In the genomic region with DNA sequence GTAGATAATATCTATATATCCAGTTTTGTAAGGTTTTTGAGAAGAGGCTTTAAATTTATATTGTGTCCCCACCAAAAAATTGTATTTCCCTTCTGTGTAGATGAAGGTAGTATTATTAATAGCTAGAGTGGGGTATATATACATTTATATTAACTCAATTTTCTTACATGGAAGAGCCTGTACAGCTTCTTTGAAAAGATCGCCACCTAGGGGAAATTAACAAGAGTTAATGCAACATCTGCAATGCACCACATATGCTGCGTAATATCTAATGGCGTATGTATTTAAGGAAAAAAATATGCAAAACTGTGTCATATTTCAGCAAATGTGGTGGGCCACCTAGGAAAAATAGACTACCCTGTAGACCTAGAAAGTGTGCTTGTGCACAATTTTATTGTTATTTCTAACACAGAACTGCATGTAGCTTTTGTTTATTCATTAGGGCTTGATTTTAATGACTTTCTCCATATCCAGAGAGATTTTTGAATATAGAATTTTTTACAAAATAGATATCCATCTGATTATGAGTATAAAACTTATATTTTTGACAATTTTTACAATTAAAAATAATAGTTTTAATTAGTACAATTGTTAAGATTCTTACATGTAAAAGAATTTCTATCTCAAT, we compare ENCODE assay signal across 8 cellular contexts. TPM values are rescaled to one million over a fixed set of nuclear protein-coding genes. Genes with fewer than 3 reads are reported as not detected.
A peak's percentile ranks its signal among the peaks of the same experiment; 100 is the strongest.
DNase-seq lines count a peak whose midpoint lies in the region; ATAC-seq, FAIRE-seq and TF ChIP-seq lines count a peak whose summit lies in the region.

No MANE protein-coding gene starts in this region.

- no peak overlapping the region for H3K4me2 ChIP-seq in HepG2 (ENCODE audit: low read depth, low read length)

- POLR2A ChIA-PET in HepG2 (lab: Yijun Ruan, JAX): no interaction called here

- intact Hi-C loops in natural killer cell (cut with micrococcal nuclease): no loop called here
- intact Hi-C loops in ascending aorta (cut with DNase I): no loop called here
- intact Hi-C loops in HepG2 (cut with micrococcal nuclease; ENCODE audit: unreplicated experiment): loop anchor here (5.0 kb wide), 1 partner anchor 1399 kb away; no protein-coding TSS in a partner anchor

- no peak overlapping the region for H3K4me3 ChIP-seq in ascending aorta
- no peak overlapping the region for H3K4me3 ChIP-seq in HepG2 (replicated peaks in 1 of 3; ENCODE audit: insufficient read depth in 1 of 3, low read depth in 2 of 3, low read length in 3 of 3)

- in situ Hi-C loops in HepG2 (cut with HindIII; ENCODE audit: extremely low pct_ligation_motif_present, low pct_unique_long_range_greater_than_20kb): no loop called here

- TF ChIP-seq CTCF in natural killer cell (IDR thresholded peaks at IDR 0.05): peak; percentile 16
- peak in 2 of 3 experiments; percentile 46 to 48 for TF ChIP-seq CTCF in ascending aorta (IDR thresholded peaks at IDR 0.05)
- peak; percentile 68 for TF ChIP-seq CTCF in HepG2 (CRISPR knock-in tag; IDR thresholded peaks at IDR 0.05)

- no peak overlapping the region for H3K27ac ChIP-seq in ascending aorta
- H3K27ac ChIP-seq in HepG2 (ENCODE audit: extremely low read length, insufficient read depth, low read length): no peak overlapping the region

- H3K36me3 Mint-ChIP-seq in natural killer cell: no peaks in the 10 kb centered on the region
- H3K36me3 Mint-ChIP-seq in natural killer cell treated with Interleukin-12 subunit alpha and Interleukin-12 subunit beta and Interleukin-15 and Interleukin-18, amount 100 ng/mL, for 72 hours: no peaks in the 10 kb centered on the region

- H3K27ac Mint-ChIP-seq in natural killer cell: no peak overlapping the region
- no peak overlapping the region for H3K27ac Mint-ChIP-seq in natural killer cell treated with Interleukin-12 subunit alpha and Interleukin-12 subunit beta and Interleukin-15 and Interleukin-18, amount 100 ng/mL, for 72 hours

- H3K4me1 ChIP-seq in ascending aorta (no peaks in the 10 kb centered on the region), HepG2 (ENCODE audit: insufficient read depth, low read length) (no peaks in the 10 kb centered on the region)

- H2AFZ ChIP-seq in HepG2 (ENCODE audit: low read length): no peak overlapping the region

- peak in 1 of 3 donors; percentile 44 for ATAC-seq in natural killer cell
- no peak for ATAC-seq in natural killer cell treated with Interleukin-12 subunit alpha and Interleukin-12 subunit beta and Interleukin-15 and Interleukin-18, amount 100 ng/mL, for 72 hours
- peak; percentile 84 for ATAC-seq in HG02852 (IDR thresholded peaks at IDR 0.05; ENCODE audit: unreplicated experiment)
- ATAC-seq in HepG2: peak; percentile 79
- no peak for ATAC-seq in HG02763 (IDR thresholded peaks at IDR 0.05; ENCODE audit: unreplicated experiment)

- H3K9ac ChIP-seq in HepG2 (ENCODE audit: insufficient read depth, low read depth, low read length): no peak overlapping the region

- H3K79me2 ChIP-seq in HepG2 (ENCODE audit: insufficient read depth, low read length): no peaks in the 10 kb centered on the region

- 13% methylated on average over 3 of the region's 3 CpGs for WGBS in HepG2 (ENCODE audit: low lambda C conversion rate)

- DNase-seq in natural killer cell: no peak
- DNase-seq in natural killer cell treated with Interleukin-12 subunit alpha and Interleukin-12 subunit beta and Interleukin-15 and Interleukin-18, amount 100 ng/mL, for 72 hours (ENCODE audit: low spot score): no peak
- DNase-seq in NCI-H2171 (lab: John Stamatoyannopoulos, UW): peak; percentile 49
- no peak for DNase-seq in ascending aorta (ENCODE audit: low spot score in 2 of 2)
- peak; percentile 28 for DNase-seq in HepG2 (ENCODE audit: low spot score)
- DNase-seq in activated CD4-positive, alpha-beta T cell treated with anti-CD3 and anti-CD28 coated beads, Interleukin-2, amount 50 U/mL, for 1 hour: no peak

- no peaks in the 10 kb centered on the region for H4K20me1 ChIP-seq in HepG2 (ENCODE audit: insufficient read depth, low read length)

- FAIRE-seq in HepG2 (lab: Jason Lieb, UNC): peak; percentile 39

- CTCF ChIA-PET in HepG2 (lab: Yijun Ruan, JAX; ENCODE audit: low intra/inter-chr PET ratio, low total read pairs): no interaction called here

- TF ChIP-seq EP300 in HepG2 (IDR thresholded peaks at IDR 0.05; ENCODE audit: low read depth in 2 of 2, low read length in 2 of 2) (no peak), HepG2 (CRISPR knock-in tag; IDR thresholded peaks at IDR 0.05; ENCODE audit: borderline replicate concordance) (no peak)

- H3K4me3 Mint-ChIP-seq in natural killer cell: no peak overlapping the region
- no peak overlapping the region for H3K4me3 Mint-ChIP-seq in natural killer cell treated with Interleukin-12 subunit alpha and Interleukin-12 subunit beta and Interleukin-15 and Interleukin-18, amount 100 ng/mL, for 72 hours

- no peak for TF ChIP-seq RAD21 in HepG2 (CRISPR knock-in tag; IDR thresholded peaks at IDR 0.05)

- H3K9me3 ChIP-seq in ascending aorta: no peaks in the 10 kb centered on the region
- no peaks in the 10 kb centered on the region for H3K9me3 ChIP-seq in HepG2 (ENCODE audit: low read length)

- H3K27me3 ChIP-seq in ascending aorta (no peaks in the 10 kb centered on the region), HepG2 (ENCODE audit: control insufficient read depth in 1 of 2, insufficient read depth in 2 of 2, low read length in 2 of 2) (no peaks in the 10 kb centered on the region)

- no peaks in the 10 kb centered on the region for H3K9me3 Mint-ChIP-seq in natural killer cell
- no peaks in the 10 kb centered on the region for H3K9me3 Mint-ChIP-seq in natural killer cell treated with Interleukin-12 subunit alpha and Interleukin-12 subunit beta and Interleukin-15 and Interleukin-18, amount 100 ng/mL, for 72 hours

- no peaks in the 10 kb centered on the region for H3K4me1 Mint-ChIP-seq in natural killer cell
- H3K4me1 Mint-ChIP-seq in natural killer cell treated with Interleukin-12 subunit alpha and Interleukin-12 subunit beta and Interleukin-15 and Interleukin-18, amount 100 ng/mL, for 72 hours (ENCODE audit: low read depth in 2 of 2): no peaks in the 10 kb centered on the region

- no peaks in the 10 kb centered on the region for H3K27me3 Mint-ChIP-seq in natural killer cell (ENCODE audit: low read depth in 2 of 2)
- H3K27me3 Mint-ChIP-seq in natural killer cell treated with Interleukin-12 subunit alpha and Interleukin-12 subunit beta and Interleukin-15 and Interleukin-18, amount 100 ng/mL, for 72 hours: peaks cover 0 to 6% of the 10 kb centered on the region in 2 donors

- no TSS peak for BruUV-seq in HepG2 (replicated peaks; lab: Mats Ljungman, UMichigan)

- H3K36me3 ChIP-seq in ascending aorta (no peaks in the 10 kb centered on the region), HepG2 (replicated peaks in 1 of 2; ENCODE audit: control insufficient read depth in 1 of 2, insufficient read depth in 2 of 2, low read length in 2 of 2) (no peaks in the 10 kb centered on the region)

- no peak for TF ChIP-seq POLR2A in HepG2 (IDR thresholded peaks at IDR 0.05; ENCODE audit: insufficient read depth in 1 of 2, low read depth in 2 of 2, low read length in 2 of 2)

TF ChIP-seq in HepG2, 621 proteins besides CTCF, POLR2A, EP300 and RAD21 (continues in another document):
- TF ChIP-seq HNRNPH1 (optimal IDR thresholded peaks at IDR 0.05; ENCODE audit: low read depth, low read length) (no peak), LCORL (IDR thresholded peaks at IDR 0.05) (no peak), LCORL (CRISPR knock-in tag; IDR thresholded peaks at IDR 0.05) (no peak), ZNF878 (CRISPR knock-in tag; IDR thresholded peaks at IDR 0.05) (no peak), CEBPB (IDR thresholded peaks at IDR 0.05; ENCODE audit: borderline replicate concordance, low read depth, low read length) (0 out of 2 replicates have a peak, but pooled peaks have one; percentile 5), ZSCAN30 (CRISPR knock-in tag; IDR thresholded peaks at IDR 0.05) (no peak)
- TF ChIP-seq, protein P1, sequence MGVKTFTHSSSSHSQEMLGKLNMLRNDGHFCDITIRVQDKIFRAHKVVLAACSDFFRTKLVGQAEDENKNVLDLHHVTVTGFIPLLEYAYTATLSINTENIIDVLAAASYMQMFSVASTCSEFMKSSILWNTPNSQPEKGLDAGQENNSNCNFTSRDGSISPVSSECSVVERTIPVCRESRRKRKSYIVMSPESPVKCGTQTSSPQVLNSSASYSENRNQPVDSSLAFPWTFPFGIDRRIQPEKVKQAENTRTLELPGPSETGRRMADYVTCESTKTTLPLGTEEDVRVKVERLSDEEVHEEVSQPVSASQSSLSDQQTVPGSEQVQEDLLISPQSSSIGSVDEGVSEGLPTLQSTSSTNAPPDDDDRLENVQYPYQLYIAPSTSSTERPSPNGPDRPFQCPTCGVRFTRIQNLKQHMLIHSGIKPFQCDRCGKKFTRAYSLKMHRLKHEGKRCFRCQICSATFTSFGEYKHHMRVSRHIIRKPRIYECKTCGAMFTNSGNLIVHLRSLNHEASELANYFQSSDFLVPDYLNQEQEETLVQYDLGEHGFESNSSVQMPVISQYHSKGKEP (CRISPR knock-in tag; IDR thresholded peaks at IDR 0.05): no peak

RNA-seq across cellular contexts. Expression of a gene that starts 14.0 kb away (rescaled TPM):
- total RNA-seq in natural killer cell (not detected), ascending aorta (not detected), HepG2 (2016; rRNA removed; fragmentation: Illumina TruSeq; extraction: Trizol) (not detected in 2 replicates)
- not detected for total RNA-seq in natural killer cell treated with Interleukin-12 subunit alpha and Interleukin-12 subunit beta and Interleukin-15 and Interleukin-18, amount 100 ng/mL, for 72 hours
- total RNA-seq in HepG2 (2016; cell fraction: cytosol; rRNA removed; fragmentation: Illumina TruSeq; extraction: Trizol; ENCODE audit: low read depth): not detected in 2 replicates
- not detected in 2 replicates for total RNA-seq in HepG2 (2016; cell fraction: insoluble cytoplasmic fraction; rRNA removed; fragmentation: Illumina TruSeq; extraction: Trizol)
- not detected in 2 replicates for total RNA-seq in HepG2 (2016; cell fraction: membrane; rRNA removed; fragmentation: Illumina TruSeq; extraction: Trizol)
- not detected in 2 replicates for total RNA-seq in HepG2 (2016; cell fraction: nucleus; rRNA removed; fragmentation: Illumina TruSeq; extraction: Trizol)
- not detected in 2 replicates for polyA plus RNA-seq in HepG2 (2011; rRNA removed)
- polyA plus RNA-seq in HepG2 (2011; cell fraction: cytosol; rRNA removed): not detected in 2 replicates
- polyA plus RNA-seq in HepG2 (2011; cell fraction: nucleus; rRNA removed): not detected in 2 replicates
- polyA plus RNA-seq in HepG2 (2012): not detected in 2 replicates
- polyA plus RNA-seq in HepG2 (2016; cell fraction: cytosol; fragmentation: Illumina TruSeq; extraction: Trizol; ENCODE audit: low read depth): not detected in 2 replicates
- polyA plus RNA-seq in HepG2 (2016; cell fraction: insoluble cytoplasmic fraction; fragmentation: Illumina TruSeq; extraction: Trizol; ENCODE audit: low read depth): not detected in 2 replicates
- not detected in 2 replicates for polyA plus RNA-seq in HepG2 (2016; cell fraction: membrane; fragmentation: Illumina TruSeq; extraction: Trizol; ENCODE audit: low read depth)
- not detected in 2 replicates for polyA plus RNA-seq in HepG2 (2016; cell fraction: nucleus; fragmentation: Illumina TruSeq; extraction: Trizol; ENCODE audit: insufficient read depth, low read depth)
- polyA minus RNA-seq in HepG2 (2011; rRNA and poly(A)+ RNA removed; ENCODE audit: low replicate concordance): not detected in 2 replicates
- polyA minus RNA-seq in HepG2 (2011; cell fraction: cytosol; rRNA and poly(A)+ RNA removed): not detected in 2 replicates
- polyA minus RNA-seq in HepG2 (2011; cell fraction: nucleus; rRNA and poly(A)+ RNA removed): not detected in 2 replicates

Comparison
In these comparisons a context has a peak if more than half of its experiments do, and no peak if none do; other contexts are left out.
1. ATAC-seq: peak in HG02852 (single experiment) and HepG2 (single experiment); none in natural killer cell treated with Interleukin-12 subunit alpha and Interleukin-12 subunit beta and Interleukin-15 and Interleukin-18, amount 100 ng/mL, for 72 hours (0 of 2) and HG02763 (single experiment).
2. DNase-seq: peak in NCI-H2171 (single experiment) and HepG2 (single experiment); none in natural killer cell (single experiment), natural killer cell treated with Interleukin-12 subunit alpha and Interleukin-12 subunit beta and Interleukin-15 and Interleukin-18, amount 100 ng/mL, for 72 hours (single experiment), ascending aorta (0 of 2) and activated CD4-positive, alpha-beta T cell treated with anti-CD3 and anti-CD28 coated beads, Interleukin-2, amount 50 U/mL, for 1 hour (single experiment).
3. CTCF ChIP-seq: peak in every context shown above with its lines; median percentile 68 in HepG2; 47 in ascending aorta; 16 in natural killer cell.